ENCODE assay signal across 8 cellular contexts in genomic region chr10:70458329-70459060, GRCh38. TPM values are rescaled to one million over a fixed set of nuclear protein-coding genes. Genes with fewer than 3 reads are reported as not detected.
DNase-seq lines count a peak whose midpoint lies in the region; ATAC-seq and TF ChIP-seq lines count a peak whose summit lies in the region.

No MANE protein-coding gene starts in this region.

- H3K27ac Mint-ChIP-seq in chondrocyte (ENCODE audit: unreplicated experiment) = peak overlapping the region; percentile 41

- no peaks in the 10 kb centered on the region for H3K9me3 Mint-ChIP-seq in chondrocyte (ENCODE audit: low read depth)

- H3K27ac ChIP-seq in RWPE1 = no peak overlapping the region

- DNase-seq in Daoy (ENCODE audit: low read depth) (peak; percentile 83), RWPE1 (ENCODE audit: low spot score) (peak; percentile 75), chondrocyte (ENCODE audit: low spot score) (no peak), left kidney (ENCODE audit: low read depth, low spot score) (peak; percentile 88), NCI-H1105 treated with DMSO at 0.1 percent for 48 hours (lab: John Stamatoyannopoulos, UW) (no peak), NCI-H1092 (lab: John Stamatoyannopoulos, UW) (no peak)
- peak; percentile 67 for DNase-seq in stimulated activated CD4-positive, alpha-beta T cell treated with anti-CD3 and anti-CD28 coated beads, Interleukin-4, amount 100 ng/mL, for 1 hour

- no peaks in the 10 kb centered on the region for H3K36me3 Mint-ChIP-seq in chondrocyte (ENCODE audit: low read depth)

- H3K4me3 Mint-ChIP-seq in chondrocyte (ENCODE audit: unreplicated experiment) = peak overlapping the region; percentile 49

- CTCF ChIA-PET in RWPE1 (lab: Yijun Ruan, JAX) = interaction anchor here (0.6 to 1.6 kb wide), 2 partner anchors 78 to 757 kb away, joined by 4 to 9 read pairs; no protein-coding TSS in a partner anchor

- H3K27me3 Mint-ChIP-seq in chondrocyte (ENCODE audit: low read depth) = no peaks in the 10 kb centered on the region

- TF ChIP-seq CTCF in RWPE1 (conservative IDR thresholded peaks at IDR 0.05; ENCODE audit: low read depth) = no peak
- TF ChIP-seq CTCF in chondrocyte (IDR thresholded peaks at IDR 0.05) = peak; percentile 14

- peaks cover 35% of the 10 kb centered on the region for H3K4me1 Mint-ChIP-seq in chondrocyte (ENCODE audit: low read depth)

- POLR2A ChIA-PET in RWPE1 (lab: Yijun Ruan, JAX; ENCODE audit: low non-redundant PET) = no interaction called here

- ATAC-seq in GM21786 (IDR thresholded peaks at IDR 0.05; ENCODE audit: unreplicated experiment) = no peak

RNA-seq across cellular contexts. Expression of gene NODAL, which starts 17.0 kb away (rescaled TPM):
- not detected in 2 replicates for total RNA-seq in Daoy (2014; rRNA removed; shearing (Covaris generic))
- 0.49 TPM in 1 of 3 replicates, not detected in the others for total RNA-seq in chondrocyte

RNA-seq across cellular contexts. Expression of gene PALD1, which starts 20.1 kb away (rescaled TPM):
- 0.92 and 1.9 TPM in 2 replicates for total RNA-seq in Daoy (2014; rRNA removed; shearing (Covaris generic))
- total RNA-seq in chondrocyte = 2.4 to 4.1 TPM (median 4.0 TPM) in 3 replicates

RNA-seq across cellular contexts. Expression of gene EIF4EBP2, which starts 54.5 kb away (rescaled TPM):
- total RNA-seq in Daoy (2014; rRNA removed; shearing (Covaris generic)) = 18.5 and 19.2 TPM in 2 replicates
- 39.6 to 52.9 TPM (median 41.0 TPM) in 3 replicates for total RNA-seq in chondrocyte

Comparison
In these comparisons a context has a peak if more than half of its experiments do, and no peak if none do; other contexts are left out.
1. DNase-seq: peak in Daoy (single experiment), RWPE1 (single experiment), left kidney (single experiment) and stimulated activated CD4-positive, alpha-beta T cell treated with anti-CD3 and anti-CD28 coated beads, Interleukin-4, amount 100 ng/mL, for 1 hour (single experiment); none in chondrocyte (single experiment), NCI-H1105 treated with DMSO at 0.1 percent for 48 hours (single experiment) and NCI-H1092 (single experiment).